ENCODE assay signal across 8 cellular contexts in the genomic region with DNA sequence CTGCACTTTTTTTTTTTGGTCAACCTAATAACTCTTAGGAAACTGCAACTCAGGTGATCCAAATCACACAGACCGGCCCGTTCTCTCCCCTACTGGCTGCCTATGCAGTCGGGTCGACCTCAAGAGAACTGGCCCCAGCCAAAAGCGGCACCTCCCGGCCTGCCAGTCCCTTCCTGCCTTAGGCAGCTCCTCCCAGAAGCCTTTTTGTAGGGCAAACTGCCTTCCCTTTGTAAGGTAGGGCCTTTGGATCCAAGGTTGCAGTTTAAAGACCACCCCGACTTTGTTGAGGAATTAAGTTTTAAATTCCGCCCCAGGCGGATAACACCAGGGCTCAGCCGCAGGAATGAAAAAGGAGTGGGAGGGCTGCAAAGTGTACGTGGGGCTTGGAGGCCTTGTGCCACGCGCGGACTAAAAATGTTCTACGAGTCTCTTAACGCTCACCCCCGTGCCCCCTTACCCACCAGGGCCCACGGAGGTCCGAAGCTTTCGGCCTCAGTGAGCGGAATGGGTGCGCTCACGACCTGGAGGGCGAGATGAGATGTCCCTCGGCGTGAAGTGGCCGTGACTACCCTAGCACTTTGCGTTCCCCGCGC. TPM values are rescaled to one million over a fixed set of nuclear protein-coding genes. Genes with fewer than 3 reads are reported as not detected.
DNase-seq lines count a peak whose midpoint lies in the region; TF ChIP-seq lines count a peak whose summit lies in the region.

No MANE protein-coding gene starts in this region.

- H3K4me3 Mint-ChIP-seq in Caco-2 (ENCODE audit: unreplicated experiment): peak overlapping the region; percentile 81

- POLR2A ChIA-PET in Caco-2 (lab: Charles Lee): interaction anchor here (0.5 to 1.0 kb wide), 2 partner anchors 252 to 325 kb away, joined by 3 to 9 read pairs; partner anchors contain the start of gene SLC6A9

- DNase-seq in Caco-2 (peak; percentile 39 to 51), HFF-Myc (ENCODE audit: extremely low read depth, low read depth) (no peak), SK-MEL-5 (ENCODE audit: low read depth, low spot score) (peak; percentile 37), ecto neural progenitor cell (ENCODE audit: low spot score) (peak; percentile 67), tibial artery (no peak), 8988T (no peak)
- DNase-seq in effector CD4-positive, alpha-beta T cell: no peak

- CTCF ChIA-PET in Caco-2 (lab: Charles Lee): no interaction called here

- no peak for TF ChIP-seq CTCF in Caco-2 (IDR thresholded peaks at IDR 0.05; ENCODE audit: insufficient read depth in 1 of 2, low read depth in 1 of 2, low read length in 1 of 2, severe bottlenecking in 1 of 2, unreplicated experiment in 1 of 2)
- TF ChIP-seq CTCF in HFF-Myc (IDR thresholded peaks at IDR 0.05; ENCODE audit: low read depth, low read length, missing control alignments): no peak
- no peak for TF ChIP-seq CTCF in tibial artery (IDR thresholded peaks at IDR 0.05)

- no peaks in the 10 kb centered on the region for H3K27me3 Mint-ChIP-seq in Caco-2 (ENCODE audit: insufficient read depth, unreplicated experiment)

- no peaks in the 10 kb centered on the region for H3K9me3 Mint-ChIP-seq in Caco-2 (ENCODE audit: unreplicated experiment)

- in situ Hi-C loops in SK-MEL-5 (cut with HindIII; ENCODE audit: low pct_unique_long_range_greater_than_20kb, low sequenced_read_pairs): no loop called here

- H3K9me3 ChIP-seq in Caco-2 (no peaks in the 10 kb centered on the region), mucosa of rectum (ENCODE audit: control insufficient read depth in 2 of 2, low read length in 2 of 2) (no peaks in the 10 kb centered on the region), tibial artery (no peaks in the 10 kb centered on the region)

- intact Hi-C loops in Caco-2 (cut with micrococcal nuclease; ENCODE audit: unreplicated experiment): no loop called here
- intact Hi-C loops in tibial artery (cut with DNase I; ENCODE audit: low total_unique reads): loop anchor here (5.0 kb wide), 1 partner anchor 179 kb away; no protein-coding TSS in a partner anchor

- no peak overlapping the region for H3K27ac Mint-ChIP-seq in Caco-2 (ENCODE audit: unreplicated experiment)

- H3K4me1 Mint-ChIP-seq in Caco-2 (ENCODE audit: low read depth, unreplicated experiment): peaks cover 7% of the 10 kb centered on the region

- H3K4me1 ChIP-seq in Caco-2 (peaks cover 9% of the 10 kb centered on the region), mucosa of rectum (ENCODE audit: control insufficient read depth in 2 of 2, insufficient read depth in 2 of 2, low read length in 2 of 2) (peaks cover 9 to 14% of the 10 kb centered on the region in 2 donors), tibial artery (peaks cover 0 to 20% (median 14%) of the 10 kb centered on the region in 4 donors)

- H3K27me3 ChIP-seq in Caco-2 (replicated peaks; ENCODE audit: control insufficient read depth, insufficient read depth, low read length) (no peaks in the 10 kb centered on the region), mucosa of rectum (ENCODE audit: control insufficient read depth in 2 of 2, insufficient read depth in 2 of 2, low read length in 2 of 2) (no peaks in the 10 kb centered on the region), tibial artery (no peaks in the 10 kb centered on the region)

- BruUV-seq in Caco-2 (replicated peaks; lab: Mats Ljungman, UMichigan): TSS peak; percentile 81

- H3K36me3 ChIP-seq in Caco-2 (ENCODE audit: control insufficient read depth, insufficient read depth, low read length) (no peaks in the 10 kb centered on the region; the same call in 1 of the 2 replicates), mucosa of rectum (ENCODE audit: control insufficient read depth in 2 of 2, insufficient read depth in 2 of 2, low read length in 2 of 2) (peaks cover 28 to 33% of the 10 kb centered on the region in 2 donors), tibial artery (peaks cover 30 to 42% (median 34%) of the 10 kb centered on the region in 3 donors)

- peaks cover 53% of the 10 kb centered on the region for H3K36me3 Mint-ChIP-seq in Caco-2 (ENCODE audit: insufficient read depth, unreplicated experiment)

- H3K4me3 ChIP-seq in Caco-2 (ENCODE audit: low read depth, low read length) (peak overlapping the region; percentile 67), HFF-Myc (replicated peaks; ENCODE audit: low read depth, low read length) (peak overlapping the region; percentile 83), mucosa of rectum (ENCODE audit: low read length in 2 of 2) (peak overlapping the region; percentile 78 to 85), tibial artery (peak overlapping the region; percentile 87 to 89)

- H3K9ac ChIP-seq in mucosa of rectum (ENCODE audit: low read depth in 1 of 2, low read length in 2 of 2): peak overlapping the region; percentile 67 to 72

- H3K27ac ChIP-seq in mucosa of rectum (ENCODE audit: low read depth in 2 of 2, low read length in 2 of 2) (peak overlapping the region in 1 of 2 donors; percentile 0), tibial artery (peak overlapping the region; percentile 79 to 81)

RNA-seq across cellular contexts. Expression of gene ST3GAL3, which starts 0.6 kb away (rescaled TPM):
- total RNA-seq in Caco-2 (2022): 5.4 and 5.6 TPM in 2 replicates
- 4.1 and 4.8 TPM in 2 replicates for total RNA-seq in SK-MEL-5 (2014; rRNA removed; shearing (Covaris generic))
- 6.0 and 8.1 TPM in 2 replicates for polyA plus RNA-seq in SK-MEL-5 (2015; cell fraction: cytosol; rRNA removed)
- 11.7 and 15.4 TPM in 2 replicates for polyA plus RNA-seq in SK-MEL-5 (2015; cell fraction: nucleus; rRNA removed)

RNA-seq across cellular contexts. Expression of gene KDM4A, which starts 56.7 kb away (rescaled TPM):
- total RNA-seq in Caco-2 (2022): 37.7 and 45.8 TPM in 2 replicates
- 26.4 and 28.6 TPM in 2 replicates for total RNA-seq in SK-MEL-5 (2014; rRNA removed; shearing (Covaris generic))
- polyA plus RNA-seq in SK-MEL-5 (2015; cell fraction: cytosol; rRNA removed): 14.6 and 18.5 TPM in 2 replicates
- 13.4 and 23.7 TPM in 2 replicates for polyA plus RNA-seq in SK-MEL-5 (2015; cell fraction: nucleus; rRNA removed)

Comparison
In these comparisons a context has a peak if more than half of its experiments do, and no peak if none do; other contexts are left out.
1. DNase-seq: peak in Caco-2 (2 of 2), SK-MEL-5 (single experiment) and ecto neural progenitor cell (single experiment); none in HFF-Myc (single experiment), tibial artery (0 of 2), effector CD4-positive, alpha-beta T cell (single experiment) and 8988T (single experiment).
2. Peak in every context shown above with its lines, with median percentiles within 50 percentile points of each other: H3K4me3 ChIP-seq.